Comparison of ENCODE assay signal across 18 cellular contexts in the genomic region with DNA sequence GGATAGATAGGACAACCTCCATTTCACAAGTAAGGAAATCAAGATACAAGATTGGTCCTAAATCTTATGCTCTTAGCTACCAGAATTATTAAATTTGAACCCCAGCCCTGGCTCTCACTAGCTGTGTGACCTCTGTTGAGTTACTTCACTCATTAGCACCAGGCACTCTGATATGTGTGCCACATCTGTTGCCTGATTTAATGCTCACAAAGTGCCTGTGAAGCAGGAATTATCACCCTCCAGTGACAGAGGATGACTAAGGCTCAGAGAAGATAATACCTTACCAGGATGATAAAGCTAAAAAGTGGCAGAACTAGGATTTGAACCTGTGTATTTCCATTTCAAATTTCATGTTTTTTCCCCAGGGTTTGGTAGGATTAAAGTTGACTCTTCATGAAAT.
DNase-seq lines count a peak whose midpoint lies in the region; ATAC-seq, FAIRE-seq and TF ChIP-seq lines count a peak whose summit lies in the region.
"Had no signal": no experiment of that assay in that cellular context is flagged by ENCODE, and none has a peak within 500 bp of the region (broad histone marks: within the 10 kb centered on the region; RNA-seq: fewer than 3 reads in every experiment).

No MANE protein-coding gene starts in this region.

- intact Hi-C loops in left lung (cut with DNase I): no loop called here

- DNase-seq in H54 (ENCODE audit: insufficient read length, low spot score) (no peak), NCI-H2171 (lab: John Stamatoyannopoulos, UW) (peak; percentile 43), NCI-H69 (lab: John Stamatoyannopoulos, UW) (peak; percentile 85), mesendoderm (peak; percentile 61), KG1 (lab: John Stamatoyannopoulos, UW) (no peak), left lung (no peak), cortex of kidney (lab: John Stamatoyannopoulos, UW) (no peak)
- DNase-seq: Caco-2; CD8-positive, alpha-beta T cell; DMS79 treated with DMSO at 0.1 percent for 48 hours; EL; HCEC 1CT; HFFc6 had no signal

- H3K9ac ChIP-seq in mesendoderm (ENCODE audit: low read length): no peak overlapping the region

- H3K27me3 ChIP-seq in mesendoderm (ENCODE audit: insufficient read depth, low read length, poor library complexity) (no peaks in the 10 kb centered on the region), left lung (no peaks in the 10 kb centered on the region)

- TF ChIP-seq POLR2A in H54 (IDR thresholded peaks at IDR 0.05; ENCODE audit: low read depth, low read length): no peak

- H3K79me1 ChIP-seq in mesendoderm (ENCODE audit: low read length): no peaks in the 10 kb centered on the region

- H3K56ac ChIP-seq in mesendoderm (ENCODE audit: low read length): no peak overlapping the region

- TF ChIP-seq CTCF in left lung (IDR thresholded peaks at IDR 0.05): no peak

- H2BK5ac ChIP-seq in mesendoderm (ENCODE audit: low read length): no peak overlapping the region

- H4K5ac ChIP-seq in mesendoderm (ENCODE audit: low read length): no peak overlapping the region

- H3K79me2 ChIP-seq in mesendoderm (ENCODE audit: control insufficient read depth, insufficient read depth, low read length): no peaks in the 10 kb centered on the region

- no peak overlapping the region for H2AK5ac ChIP-seq in mesendoderm (ENCODE audit: low read length)

- H3K27ac ChIP-seq in mesendoderm (ENCODE audit: low read depth, low read length) (no peak overlapping the region), left lung (no peak overlapping the region)
- H3K27ac ChIP-seq: A549 had no signal

- H3K9me3 ChIP-seq in left lung: no peaks in the 10 kb centered on the region
- H3K9me3 ChIP-seq: A549, Caco-2 had no signal

- no peak overlapping the region for H3K23ac ChIP-seq in mesendoderm (ENCODE audit: low read length)

- no peak overlapping the region for H4K8ac ChIP-seq in mesendoderm (ENCODE audit: low read depth, low read length)

- H3K4me2 ChIP-seq in mesendoderm (ENCODE audit: low read length): no peak overlapping the region
- H3K4me2 ChIP-seq: A549 had no signal

- FAIRE-seq in H54 (lab: Jason Lieb, UNC): peak; percentile 36
- FAIRE-seq: A549, G401.6, GM12891, GM19239, H1 had no signal

- no peak overlapping the region for H2BK120ac ChIP-seq in mesendoderm (ENCODE audit: low read depth, low read length)

- no peak for ATAC-seq in left lung
- ATAC-seq: A549; CD8-positive, alpha-beta T cell had no signal

- no peak overlapping the region for H3K18ac ChIP-seq in mesendoderm (ENCODE audit: low read length)

- H3K36me3 ChIP-seq in mesendoderm (ENCODE audit: control insufficient read depth, insufficient read depth, low read length) (no peaks in the 10 kb centered on the region), left lung (no peaks in the 10 kb centered on the region)

- H2BK15ac ChIP-seq in mesendoderm (replicated peaks; ENCODE audit: low read depth): no peak overlapping the region

- H3K4me3 ChIP-seq in mesendoderm (ENCODE audit: low read length) (no peak overlapping the region), left lung (no peak overlapping the region)
- H3K4me3 ChIP-seq: A549 had no signal

- peaks cover 7% of the 10 kb centered on the region for H3K4me1 ChIP-seq in mesendoderm (ENCODE audit: control insufficient read depth, low read depth, low read length)
- H3K4me1 ChIP-seq in left lung: no peaks in the 10 kb centered on the region
- H3K4me1 ChIP-seq: A549, Caco-2 had no signal

- no peak overlapping the region for H3K4ac ChIP-seq in mesendoderm (ENCODE audit: low read depth, low read length)

Comparison
In these comparisons a context has a peak if more than half of its experiments do, and no peak if none do; other contexts are left out.
1. DNase-seq: peak in NCI-H2171 (single experiment), NCI-H69 (single experiment) and mesendoderm (single experiment); none in H54 (single experiment), KG1 (single experiment), left lung (0 of 2) and cortex of kidney (single experiment).